ENCODE assay signal across 9 cellular contexts in genomic region chr22:38239101-38239761, GRCh38. TPM values are rescaled to one million over a fixed set of nuclear protein-coding genes. Genes with fewer than 3 reads are reported as not detected.
DNase-seq lines count a peak whose midpoint lies in the region; ATAC-seq, FAIRE-seq and TF ChIP-seq lines count a peak whose summit lies in the region.
"Had no signal": no experiment of that assay in that cellular context is flagged by ENCODE, and none has a peak within 500 bp of the region (broad histone marks: within the 10 kb centered on the region; RNA-seq: fewer than 3 reads in every experiment).

No MANE protein-coding gene starts in this region.

- POLR2A ChIA-PET in A549 (lab: Yijun Ruan, JAX): interaction anchor here (0.6 to 0.7 kb wide), 2 partner anchors 16 to 44 kb away, joined by 4 to 5 read pairs; no protein-coding TSS in a partner anchor
- POLR2A ChIA-PET in PC-3 (lab: Charles Lee; ENCODE audit: unreplicated experiment): interaction anchor here (0.7 kb wide), 1 partner anchor 79 kb away, joined by 13 read pairs; no protein-coding TSS in a partner anchor

- DNase-seq in A549 (ENCODE audit: low read depth in 1 of 2, low spot score in 1 of 2): peak; percentile 40 to 71
- peak; percentile 93 for DNase-seq in PC-3
- DNase-seq in esophagus squamous epithelium (lab: John Stamatoyannopoulos, UW): no peak
- DNase-seq in SKM-1 treated with dmso at 0.1 percent for 144 hours (lab: John Stamatoyannopoulos, UW; ENCODE audit: unreplicated experiment): no peak

- ATAC-seq in A549: peak; percentile 75 to 79
- ATAC-seq in PC-3: peak; percentile 86
- ATAC-seq in GM18867 (IDR thresholded peaks at IDR 0.05; ENCODE audit: unreplicated experiment): no peak
- ATAC-seq in HG03095 (IDR thresholded peaks at IDR 0.05; ENCODE audit: unreplicated experiment): no peak
- ATAC-seq in GM19023 (IDR thresholded peaks at IDR 0.05; ENCODE audit: unreplicated experiment): no peak

- no peaks in the 10 kb centered on the region for H3F3A ChIP-seq in PC-3 (ENCODE audit: low read length, unreplicated experiment)

- H3K9me3 ChIP-seq in A549 (no peaks in the 10 kb centered on the region), PC-3 (ENCODE audit: low read length) (no peaks in the 10 kb centered on the region), esophagus squamous epithelium (no peaks in the 10 kb centered on the region), muscle layer of duodenum (ENCODE audit: control insufficient read depth in 1 of 2, low read length in 2 of 2) (no peaks in the 10 kb centered on the region)

- H3K4me3 ChIP-seq in A549 (no peak overlapping the region), PC-3 (ENCODE audit: low read length) (peak overlapping the region; percentile 30; the same call in 1 of the 2 replicates), esophagus squamous epithelium (no peak overlapping the region), muscle layer of duodenum (ENCODE audit: low read depth in 1 of 2, low read length in 2 of 2) (no peak overlapping the region)

- H3K79me2 ChIP-seq in PC-3 (ENCODE audit: low read length): peaks cover 31% of the 10 kb centered on the region

- peak in 1 of 2 experiments; percentile 23; a peak in 1 of 5 replicates for TF ChIP-seq RAD21 in A549 (conservative IDR thresholded peaks at IDR 0.05 in 1 of 2, IDR thresholded peaks at IDR 0.05 in 1 of 2)

- CTCF ChIA-PET in A549 (lab: Yijun Ruan, JAX) (interaction anchor here (0.6 to 1.9 kb wide), 5 partner anchors 9 to 170 kb away, joined by 3 to 5 read pairs (median 3); no protein-coding TSS in a partner anchor), PC-3 (lab: Charles Lee) (no interaction called here)

- H3K4me2 ChIP-seq in A549 (peak overlapping the region; percentile 61), PC-3 (ENCODE audit: low read length) (peak overlapping the region; percentile 71)

- no peak for TF ChIP-seq POLR2A in A549 (IDR thresholded peaks at IDR 0.05; ENCODE audit: low read length)
- no peak for TF ChIP-seq POLR2A in esophagus squamous epithelium (IDR thresholded peaks at IDR 0.05)

- TF ChIP-seq CTCF in A549 (IDR thresholded peaks at IDR 0.05) (0 out of 3 replicates have a peak, but pooled peaks have one; percentile 21), PC-3 (conservative IDR thresholded peaks at IDR 0.05; ENCODE audit: low read depth, low read length) (peak; percentile 45; the same call in 1 of the 2 replicates), esophagus squamous epithelium (IDR thresholded peaks at IDR 0.05) (peak in 2 of 6 experiments; percentile 7)

- 27% methylated on average over 7 of the region's 14 CpGs for WGBS in A549 (ENCODE audit: missing lambda C conversion rate)
- WGBS in esophagus squamous epithelium, 2 donors: 46 to 53% methylated on average over 8 to 13 of the region's 14 CpGs

- H3K9me2 ChIP-seq in PC-3 (replicated peaks; ENCODE audit: low read length): no peaks in the 10 kb centered on the region

- H3K27ac ChIP-seq in A549 (peak overlapping the region; percentile 75 to 89), PC-3 (ENCODE audit: low read length) (peak overlapping the region; percentile 99), esophagus squamous epithelium (peak overlapping the region; percentile 48 to 82 (median 74)), muscle layer of duodenum (ENCODE audit: low read length) (peak overlapping the region; percentile 82)
- H3K27ac ChIP-seq: VCaP had no signal

- TF ChIP-seq EP300 in A549 (IDR thresholded peaks at IDR 0.05): no peak

- H3K36me3 ChIP-seq in PC-3 (ENCODE audit: low read depth, low read length) (no peaks in the 10 kb centered on the region; the same call in 1 of the 2 replicates), esophagus squamous epithelium (peaks cover 3 to 41% (median 4%) of the 10 kb centered on the region in 3 donors), muscle layer of duodenum (ENCODE audit: control insufficient read depth in 1 of 2, insufficient read depth in 2 of 2, low read length in 2 of 2) (peaks cover 19 to 20% of the 10 kb centered on the region in 2 donors)

- no peaks in the 10 kb centered on the region for H4K20me1 ChIP-seq in PC-3 (ENCODE audit: low read length)

- no peak for FAIRE-seq in A549 (lab: Jason Lieb, UNC)

- H3K4me1 ChIP-seq in A549: peaks cover 49% of the 10 kb centered on the region
- peaks cover 57% of the 10 kb centered on the region for H3K4me1 ChIP-seq in PC-3 (ENCODE audit: insufficient read depth, low read length)
- peaks cover 35 to 84% (median 57%) of the 10 kb centered on the region in 3 donors for H3K4me1 ChIP-seq in esophagus squamous epithelium
- peaks cover 18 to 20% of the 10 kb centered on the region in 2 donors for H3K4me1 ChIP-seq in muscle layer of duodenum (ENCODE audit: control insufficient read depth in 1 of 2, insufficient read depth in 2 of 2, low read length in 2 of 2)

- H3K9ac ChIP-seq in PC-3 (ENCODE audit: low read length): peak overlapping the region; percentile 83

- no TSS peak for BruUV-seq in PC-3 (replicated peaks; lab: Mats Ljungman, UMichigan)

- H2AFZ ChIP-seq in PC-3 (ENCODE audit: low read length): no peak overlapping the region

- H3K27me3 ChIP-seq in PC-3 (ENCODE audit: low read length): no peaks in the 10 kb centered on the region
- H3K27me3 ChIP-seq in esophagus squamous epithelium: no peaks in the 10 kb centered on the region
- no peaks in the 10 kb centered on the region for H3K27me3 ChIP-seq in muscle layer of duodenum (ENCODE audit: low read depth, low read length)

- intact Hi-C loops in PC-3 (cut with micrococcal nuclease): loop anchor here (1.0 to 5.0 kb wide), 2 partner anchors 11 to 78 kb away; partner anchors contain the start of gene CSNK1E
- intact Hi-C loops in esophagus squamous epithelium (cut with DNase I): no loop called here

TF ChIP-seq in A549, 52 proteins besides CTCF, POLR2A, EP300 and RAD21:
- TF ChIP-seq FOSL2 (IDR thresholded peaks at IDR 0.05) (no peak), FOSL2 (CRISPR knock-in tag; IDR thresholded peaks at IDR 0.05) (peak; percentile 49), ZNF302 (CRISPR knock-in tag; IDR thresholded peaks at IDR 0.05) (no peak), JUN (IDR thresholded peaks at IDR 0.05) (peak in 1 of 2 experiments; percentile 13; a peak in 1 of 5 replicates), PHF8 (IDR thresholded peaks at IDR 0.05; ENCODE audit: borderline replicate concordance, low read depth) (no peak)

RNA-seq across cellular contexts. Expression of gene TMEM184B, which starts 33.6 kb away (rescaled TPM):
- polyA plus RNA-seq in A549 (2011; rRNA removed) (22.2 and 22.7 TPM in 2 replicates), A549 (2017; fragmentation: RNase III; extraction: RNeasy Plus Mini Kit Qiagen cat#74134 plus additional on column Dnase treatment) (33.2 to 36.8 TPM (median 36.6 TPM) in 3 replicates)
- 29.0 and 43.9 TPM in 2 replicates for polyA plus RNA-seq in A549 (2012; cell fraction: cytosol; rRNA removed)
- 46.3 and 64.3 TPM in 2 replicates for polyA plus RNA-seq in A549 (2012; cell fraction: nucleus; rRNA removed)
- 20.2 and 32.7 TPM in 2 replicates for polyA minus RNA-seq in A549 (2011; rRNA and poly(A)+ RNA removed)
- total RNA-seq in PC-3 (2014; rRNA removed) (37.5 and 43.8 TPM in 2 replicates), esophagus squamous epithelium (10 to 100 TPM; 22.5 to 55.1 (median 28.3) TPM)

RNA-seq across cellular contexts. Expression of gene MAFF, which starts 37.4 kb away (rescaled TPM):
- 3.5 and 4.0 TPM in 2 replicates for polyA plus RNA-seq in A549 (2011; rRNA removed)
- 7.5 and 9.6 TPM in 2 replicates for polyA plus RNA-seq in A549 (2012; cell fraction: cytosol; rRNA removed)
- 16.8 and 17.1 TPM in 2 replicates for polyA plus RNA-seq in A549 (2012; cell fraction: nucleus; rRNA removed)
- polyA plus RNA-seq in A549 (2017; fragmentation: RNase III; extraction: RNeasy Plus Mini Kit Qiagen cat#74134 plus additional on column Dnase treatment): 3.1 to 3.9 TPM (median 3.2 TPM) in 3 replicates
- 2.1 and 3.6 TPM in 2 replicates for polyA minus RNA-seq in A549 (2011; rRNA and poly(A)+ RNA removed)
- total RNA-seq in PC-3 (2014; rRNA removed): 72.6 and 112 TPM in 2 replicates
- total RNA-seq in esophagus squamous epithelium: 10 to 100 TPM; 19.4 to 51.6 (median 40.5) TPM

RNA-seq across cellular contexts. Expression of gene PLA2G6, which starts 57.6 kb away (rescaled TPM):
- polyA plus RNA-seq in A549 (2011; rRNA removed) (7.4 and 10.7 TPM in 2 replicates), A549 (2017; fragmentation: RNase III; extraction: RNeasy Plus Mini Kit Qiagen cat#74134 plus additional on column Dnase treatment) (5.5 to 7.8 TPM (median 7.6 TPM) in 3 replicates)
- 6.2 and 9.3 TPM in 2 replicates for polyA plus RNA-seq in A549 (2012; cell fraction: cytosol; rRNA removed)
- 60.0 and 83.9 TPM in 2 replicates for polyA plus RNA-seq in A549 (2012; cell fraction: nucleus; rRNA removed)
- polyA minus RNA-seq in A549 (2011; rRNA and poly(A)+ RNA removed): 16.1 and 26.2 TPM in 2 replicates
- total RNA-seq in PC-3 (2014; rRNA removed) (6.0 and 6.3 TPM in 2 replicates), esophagus squamous epithelium (10 to 100 TPM; 12.9 to 24.2 (median 14.2) TPM)

Comparison
In these comparisons a context has a peak if more than half of its experiments do, and no peak if none do; other contexts are left out.
1. ATAC-seq: peak in A549 (2 of 2) and PC-3 (single experiment); none in GM18867 (single experiment), HG03095 (single experiment) and GM19023 (single experiment).
2. DNase-seq: peak in A549 (2 of 2) and PC-3 (single experiment); none in esophagus squamous epithelium (single experiment) and SKM-1 treated with dmso at 0.1 percent for 144 hours (single experiment).
3. Peak in every context shown above with its lines, with median percentiles within 50 percentile points of each other: H3K27ac ChIP-seq.